Comparison of ENCODE assay signal across 8 cellular contexts in genomic region chr1:115595279-115596079, GRCh38. TPM values are rescaled to one million over a fixed set of nuclear protein-coding genes. Genes with fewer than 3 reads are reported as not detected.
DNase-seq lines count a peak whose midpoint lies in the region; ATAC-seq and TF ChIP-seq lines count a peak whose summit lies in the region.

No MANE protein-coding gene starts in this region.

- no peaks in the 10 kb centered on the region for H3K27me3 ChIP-seq in CD8-positive, alpha-beta memory T cell (ENCODE audit: insufficient read depth, low read length, poor library complexity, severe bottlenecking)
- no peaks in the 10 kb centered on the region for H3K27me3 ChIP-seq in prostate gland (replicated peaks; ENCODE audit: insufficient read depth)
- no peaks in the 10 kb centered on the region for H3K27me3 ChIP-seq in aorta (ENCODE audit: control insufficient read depth in 1 of 2, insufficient read depth in 2 of 2, low read length in 1 of 2)

- H3K4me3 Mint-ChIP-seq in CD8-positive, alpha-beta memory T cell = no peak overlapping the region
- no peak overlapping the region for H3K4me3 Mint-ChIP-seq in glutamatergic neuron (ENCODE audit: unreplicated experiment)

- peaks cover 4 to 10% of the 10 kb centered on the region in 2 donors for H3K27me3 Mint-ChIP-seq in CD8-positive, alpha-beta memory T cell
- H3K27me3 Mint-ChIP-seq in glutamatergic neuron (ENCODE audit: unreplicated experiment) = peaks cover 4% of the 10 kb centered on the region

- no peak overlapping the region for H3K4me3 ChIP-seq in CD8-positive, alpha-beta memory T cell (ENCODE audit: low read length)
- H3K4me3 ChIP-seq in prostate gland (no peak overlapping the region), aorta (ENCODE audit: low read length in 2 of 2) (no peak overlapping the region)

- no peaks in the 10 kb centered on the region for H3K36me3 ChIP-seq in CD8-positive, alpha-beta memory T cell (ENCODE audit: insufficient read depth, low read length)
- H3K36me3 ChIP-seq in prostate gland (no peaks in the 10 kb centered on the region), aorta (ENCODE audit: control insufficient read depth in 1 of 2, insufficient read depth in 2 of 2, low read length in 1 of 2) (no peaks in the 10 kb centered on the region)

- H3K9me3 Mint-ChIP-seq in CD8-positive, alpha-beta memory T cell = peaks cover 0 to 3% (median 0%) of the 10 kb centered on the region in 5 donors
- no peaks in the 10 kb centered on the region for H3K9me3 Mint-ChIP-seq in glutamatergic neuron (ENCODE audit: unreplicated experiment)

- intact Hi-C loops in prostate gland (cut with DNase I) (loop anchor here (2.0 to 10.0 kb wide), 3 partner anchors 121 to 621 kb away; no protein-coding TSS in a partner anchor), aorta (cut with DNase I) (loop anchor here (2.0 to 10.0 kb wide), 4 partner anchors 455 to 621 kb away; no protein-coding TSS in a partner anchor)

- no peak overlapping the region for H3K27ac Mint-ChIP-seq in CD8-positive, alpha-beta memory T cell
- H3K27ac Mint-ChIP-seq in glutamatergic neuron (ENCODE audit: unreplicated experiment) = no peak overlapping the region

- no peaks in the 10 kb centered on the region for H3K4me1 Mint-ChIP-seq in CD8-positive, alpha-beta memory T cell
- H3K4me1 Mint-ChIP-seq in glutamatergic neuron (ENCODE audit: low read depth, unreplicated experiment) = no peaks in the 10 kb centered on the region

- ATAC-seq in GM21390 (IDR thresholded peaks at IDR 0.05; ENCODE audit: unreplicated experiment) (peak; percentile 71), aorta (ENCODE audit: low FRiP score) (peak; percentile 92)

- no peak overlapping the region for H3K27ac ChIP-seq in CD8-positive, alpha-beta memory T cell (ENCODE audit: low read depth, low read length)
- H3K27ac ChIP-seq in prostate gland (no peak overlapping the region), aorta (ENCODE audit: low read depth in 1 of 2, low read length in 2 of 2) (no peak overlapping the region)

- TF ChIP-seq POLR2A in prostate gland (IDR thresholded peaks at IDR 0.05) = no peak

- TF ChIP-seq CTCF in glutamatergic neuron (IDR thresholded peaks at IDR 0.05; ENCODE audit: partially characterized antibody, unreplicated experiment) (peak; percentile 91), prostate gland (IDR thresholded peaks at IDR 0.05) (peak; percentile 51 to 88 (median 82))

- no peaks in the 10 kb centered on the region for H3K4me1 ChIP-seq in CD8-positive, alpha-beta memory T cell (ENCODE audit: insufficient read depth, low read length)
- H3K4me1 ChIP-seq in prostate gland (replicated peaks) (no peaks in the 10 kb centered on the region), aorta (ENCODE audit: control insufficient read depth in 1 of 2, insufficient read depth in 2 of 2, low read length in 2 of 2) (no peaks in the 10 kb centered on the region)

- CTCF ChIA-PET in CD8-positive, alpha-beta memory T cell (lab: Charles Lee) = interaction anchor here (1.7 kb wide), 1 partner anchor 457 kb away, joined by 4 read pairs; no protein-coding TSS in a partner anchor

- H3K36me3 Mint-ChIP-seq in CD8-positive, alpha-beta memory T cell = no peaks in the 10 kb centered on the region
- peaks cover 8% of the 10 kb centered on the region for H3K36me3 Mint-ChIP-seq in glutamatergic neuron (ENCODE audit: unreplicated experiment)

- DNase-seq in CD8-positive, alpha-beta memory T cell = peak in 4 of 5 donors; percentile 21 to 56 (median 38)
- DNase-seq in NAMALWA (ENCODE audit: low spot score) = peak; percentile 70
- peak; percentile 65 for DNase-seq in SK-N-DZ (ENCODE audit: low spot score)
- DNase-seq in activated naive CD4-positive, alpha-beta T cell treated with anti-CD3 and anti-CD28 coated beads, Interleukin-2, amount 50 U/mL, for 16 hours = peak; percentile 53
- peak; percentile 92 for DNase-seq in glutamatergic neuron
- peak; percentile 72 for DNase-seq in prostate gland (ENCODE audit: low spot score)
- DNase-seq in aorta = peak; percentile 91 to 95

- no peaks in the 10 kb centered on the region for H3K9me3 ChIP-seq in CD8-positive, alpha-beta memory T cell (ENCODE audit: low read length)
- H3K9me3 ChIP-seq in prostate gland (no peaks in the 10 kb centered on the region), aorta (ENCODE audit: control insufficient read depth, low read length) (no peaks in the 10 kb centered on the region)

- POLR2A ChIA-PET in CD8-positive, alpha-beta memory T cell (lab: Charles Lee) = no interaction called here

- 68% methylated on average over 12 of the region's 12 CpGs for WGBS in prostate gland
- WGBS in aorta, 2 donors = 61 to 66% methylated on average over 12 of the region's 12 CpGs

RNA-seq across cellular contexts. Expression of gene VANGL1, which starts 46.3 kb away (rescaled TPM):
- 1 to 10 TPM; 3.0 to 3.3 TPM for total RNA-seq in CD8-positive, alpha-beta memory T cell
- 3.2 TPM for polyA plus RNA-seq in CD8-positive, alpha-beta memory T cell
- polyA plus RNA-seq in SK-N-DZ (2014; cell fraction: cytosol; rRNA removed) = 1.6 and 1.7 TPM in 2 replicates
- 1.0 and 2.6 TPM in 2 replicates for polyA plus RNA-seq in SK-N-DZ (2014; cell fraction: nucleus; rRNA removed)
- 4.6 TPM for total RNA-seq in glutamatergic neuron (ENCODE audit: unreplicated experiment)
- total RNA-seq in prostate gland = 10 to 100 TPM; 12.3 to 16.2 TPM
- total RNA-seq in aorta = 10 to 100 TPM; 10.5 to 14.8 TPM
- polyA plus RNA-seq in aorta = 1 to 10 TPM in 1 of 2 donors, under 1 TPM in 1; 0.75 to 1.5 TPM

Comparison
In these comparisons a context has a peak if more than half of its experiments do, and no peak if none do; other contexts are left out.
1. DNase-seq: peak in every context shown above with its lines; median percentile 93 in aorta; 92 in glutamatergic neuron; 72 in prostate gland; 70 in NAMALWA; 65 in SK-N-DZ; 53 in activated naive CD4-positive, alpha-beta T cell treated with anti-CD3 and anti-CD28 coated beads, Interleukin-2, amount 50 U/mL, for 16 hours; 38 in CD8-positive, alpha-beta memory T cell.